Comparison of ENCODE assay signal across 26 cellular contexts in the genomic region with DNA sequence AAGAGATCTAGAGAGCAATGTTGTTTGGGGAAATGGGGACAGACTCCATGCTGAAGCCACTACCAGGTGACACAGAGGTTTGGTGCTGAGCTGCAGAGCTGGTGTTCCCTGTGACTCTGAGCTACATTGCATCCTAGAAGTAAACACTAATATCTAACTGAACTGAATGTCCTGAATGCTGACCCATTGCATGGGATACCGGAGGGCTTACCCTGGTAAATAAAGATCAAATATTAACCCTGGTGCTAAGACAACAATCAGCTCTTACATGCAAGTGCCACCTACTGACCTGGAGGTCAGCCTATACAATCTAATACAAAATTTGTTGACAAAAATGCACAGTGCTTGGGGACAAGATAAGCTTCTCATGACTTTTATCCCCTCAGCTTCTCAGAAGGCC.
DNase-seq lines count a peak whose midpoint lies in the region; ATAC-seq, FAIRE-seq and TF ChIP-seq lines count a peak whose summit lies in the region.
"Had no signal": no experiment of that assay in that cellular context is flagged by ENCODE, and none has a peak within 500 bp of the region (broad histone marks: within the 10 kb centered on the region; RNA-seq: fewer than 3 reads in every experiment).

No MANE protein-coding gene starts in this region.

- in situ Hi-C loops in HepG2 (cut with HindIII; ENCODE audit: extremely low pct_ligation_motif_present, low pct_unique_long_range_greater_than_20kb): no loop called here

- H3K4me3 ChIP-seq in liver (ENCODE audit: low read depth in 1 of 3, low read length in 3 of 3): no peak overlapping the region
- no peak overlapping the region for H3K4me3 ChIP-seq in HepG2 (replicated peaks in 1 of 3; ENCODE audit: insufficient read depth in 1 of 3, low read depth in 2 of 3, low read length in 3 of 3)
- H3K4me3 ChIP-seq in endodermal cell (ENCODE audit: low read length): no peak overlapping the region
- no peak overlapping the region for H3K4me3 ChIP-seq in tibial nerve
- H3K4me3 ChIP-seq: BLaER1, GM12878, GM23248, HAP-1 had no signal

- TF ChIP-seq RAD21 in liver (IDR thresholded peaks at IDR 0.05) (peak; percentile 42 to 43), HepG2 (CRISPR knock-in tag; IDR thresholded peaks at IDR 0.05) (no peak)

- H4K20me1 ChIP-seq in HepG2 (ENCODE audit: insufficient read depth, low read length): no peaks in the 10 kb centered on the region
- H4K20me1 ChIP-seq: BLaER1 had no signal

- H3K4me3 Mint-ChIP-seq in endodermal cell: no peak overlapping the region
- no peak overlapping the region for H3K4me3 Mint-ChIP-seq in neural crest cell
- no peak overlapping the region for H3K4me3 Mint-ChIP-seq in stimulated activated memory B cell treated with anti-CD40 and anti-IgM and Interleukin-4, amounts not matched to agents 10 μg/mL and 1 μg/mL and 100 μg/mL, for 72 hours
- no peak overlapping the region for H3K4me3 Mint-ChIP-seq in chondrocyte (ENCODE audit: unreplicated experiment)
- H3K4me3 Mint-ChIP-seq in nephron progenitor cell: no peak overlapping the region
- H3K4me3 Mint-ChIP-seq: B cell; CD4-positive, CD25-positive, alpha-beta regulatory T cell; CD8-positive, alpha-beta T cell; HFFc6 had no signal

- H3K9me3 Mint-ChIP-seq in endodermal cell (no peaks in the 10 kb centered on the region), neural crest cell (peaks cover 5% of the 10 kb centered on the region), chondrocyte (ENCODE audit: low read depth) (peaks cover 14% of the 10 kb centered on the region), nephron progenitor cell (no peaks in the 10 kb centered on the region)
- H3K9me3 Mint-ChIP-seq in stimulated activated memory B cell treated with anti-CD40 and anti-IgM and Interleukin-4, amounts not matched to agents 10 μg/mL and 1 μg/mL and 100 μg/mL, for 72 hours: peaks cover 9% of the 10 kb centered on the region

- H3K79me2 ChIP-seq in HepG2 (ENCODE audit: insufficient read depth, low read length): no peaks in the 10 kb centered on the region

- no peak for FAIRE-seq in HepG2 (lab: Jason Lieb, UNC)
- FAIRE-seq: A204.1, GM12878, GM19239, H54 had no signal

- H3K9me3 ChIP-seq in liver (ENCODE audit: control insufficient read depth in 4 of 4, low read length in 3 of 4): no peaks in the 10 kb centered on the region
- no peaks in the 10 kb centered on the region for H3K9me3 ChIP-seq in HepG2 (ENCODE audit: low read length)
- no peaks in the 10 kb centered on the region for H3K9me3 ChIP-seq in endodermal cell (ENCODE audit: control insufficient read depth, low read length)
- peaks cover 0 to 3% (median 0%) of the 10 kb centered on the region in 4 donors for H3K9me3 ChIP-seq in tibial nerve
- H3K9me3 ChIP-seq: BLaER1, Caco-2, HAP-1 had no signal

- H3K27ac ChIP-seq in liver (ENCODE audit: low read depth in 1 of 2, low read length in 2 of 2) (no peak overlapping the region), HepG2 (ENCODE audit: extremely low read length, insufficient read depth, low read length) (no peak overlapping the region), endodermal cell (ENCODE audit: low read depth, low read length) (no peak overlapping the region), tibial nerve (no peak overlapping the region)
- H3K27ac ChIP-seq: 22Rv1, BLaER1, C4-2B, GM23248 had no signal

- TF ChIP-seq POLR2A in HepG2 (IDR thresholded peaks at IDR 0.05; ENCODE audit: insufficient read depth in 1 of 2, low read depth in 2 of 2, low read length in 2 of 2) (no peak), tibial nerve (IDR thresholded peaks at IDR 0.05) (no peak)

- no peak overlapping the region for H2AFZ ChIP-seq in HepG2 (ENCODE audit: low read length)
- H2AFZ ChIP-seq: GM23248 had no signal

- POLR2A ChIA-PET in HepG2 (lab: Yijun Ruan, JAX): no interaction called here

- CTCF ChIA-PET in HepG2 (lab: Yijun Ruan, JAX; ENCODE audit: low intra/inter-chr PET ratio, low total read pairs): no interaction called here

- intact Hi-C loops in HepG2 (cut with micrococcal nuclease; ENCODE audit: unreplicated experiment): no loop called here

- H3K36me3 Mint-ChIP-seq in endodermal cell (ENCODE audit: low read depth): no peaks in the 10 kb centered on the region
- H3K36me3 Mint-ChIP-seq in neural crest cell (ENCODE audit: low read depth): no peaks in the 10 kb centered on the region
- no peaks in the 10 kb centered on the region for H3K36me3 Mint-ChIP-seq in stimulated activated memory B cell treated with anti-CD40 and anti-IgM and Interleukin-4, amounts not matched to agents 10 μg/mL and 1 μg/mL and 100 μg/mL, for 72 hours
- H3K36me3 Mint-ChIP-seq in chondrocyte (ENCODE audit: low read depth): no peaks in the 10 kb centered on the region
- no peaks in the 10 kb centered on the region for H3K36me3 Mint-ChIP-seq in nephron progenitor cell (ENCODE audit: low read depth)
- H3K36me3 Mint-ChIP-seq: CD4-positive, CD25-positive, alpha-beta regulatory T cell; CD8-positive, alpha-beta T cell had no signal

- no TSS peak for BruUV-seq in HepG2 (replicated peaks; lab: Mats Ljungman, UMichigan)

- H3K9ac ChIP-seq in liver (ENCODE audit: low read depth in 1 of 2, low read length in 2 of 2) (no peak overlapping the region), HepG2 (ENCODE audit: insufficient read depth, low read depth, low read length) (no peak overlapping the region), endodermal cell (ENCODE audit: extremely low read depth, low read length, poor library complexity, severe bottlenecking) (no peak overlapping the region)
- H3K9ac ChIP-seq: BLaER1, GM23248 had no signal

- no peak overlapping the region for H3K4me2 ChIP-seq in HepG2 (ENCODE audit: low read depth, low read length)
- H3K4me2 ChIP-seq: BLaER1 had no signal

- no peak for DNase-seq in HepG2 (ENCODE audit: low spot score)
- DNase-seq in endodermal cell: no peak
- no peak for DNase-seq in neural crest cell (ENCODE audit: low read depth, low spot score)
- no peak for DNase-seq in tibial nerve (ENCODE audit: low spot score in 2 of 2)
- DNase-seq in chondrocyte (ENCODE audit: low spot score): no peak
- DNase-seq in nephron progenitor cell: no peak
- DNase-seq: Caco-2; CD4-positive, CD25-positive, alpha-beta regulatory T cell; CD8-positive, alpha-beta T cell; DMS153; DMS79; EL; GDM1; GM23248; HFFc6 had no signal

- H3K36me3 ChIP-seq in liver (ENCODE audit: control insufficient read depth in 4 of 4, insufficient read depth in 3 of 4, low read depth in 1 of 4, low read length in 3 of 4) (no peaks in the 10 kb centered on the region), HepG2 (replicated peaks in 1 of 2; ENCODE audit: control insufficient read depth in 1 of 2, insufficient read depth in 2 of 2, low read length in 2 of 2) (no peaks in the 10 kb centered on the region), endodermal cell (ENCODE audit: control insufficient read depth, insufficient read depth, low read length) (no peaks in the 10 kb centered on the region), tibial nerve (no peaks in the 10 kb centered on the region)
- H3K36me3 ChIP-seq: BLaER1, HAP-1 had no signal

- no peaks in the 10 kb centered on the region for H3K4me1 Mint-ChIP-seq in endodermal cell
- peaks cover 14% of the 10 kb centered on the region for H3K4me1 Mint-ChIP-seq in neural crest cell
- no peaks in the 10 kb centered on the region for H3K4me1 Mint-ChIP-seq in stimulated activated memory B cell treated with anti-CD40 and anti-IgM and Interleukin-4, amounts not matched to agents 10 μg/mL and 1 μg/mL and 100 μg/mL, for 72 hours
- no peaks in the 10 kb centered on the region for H3K4me1 Mint-ChIP-seq in chondrocyte (ENCODE audit: low read depth)
- H3K4me1 Mint-ChIP-seq in nephron progenitor cell: no peaks in the 10 kb centered on the region
- H3K4me1 Mint-ChIP-seq: B cell; CD4-positive, CD25-positive, alpha-beta regulatory T cell had no signal

- H3K27ac Mint-ChIP-seq in endodermal cell (peak overlapping the region; percentile 19), neural crest cell (ENCODE audit: unreplicated experiment) (peak overlapping the region; percentile 62), chondrocyte (ENCODE audit: unreplicated experiment) (no peak overlapping the region), nephron progenitor cell (no peak overlapping the region)
- H3K27ac Mint-ChIP-seq in stimulated activated memory B cell treated with anti-CD40 and anti-IgM and Interleukin-4, amounts not matched to agents 10 μg/mL and 1 μg/mL and 100 μg/mL, for 72 hours: no peak overlapping the region
- H3K27ac Mint-ChIP-seq: B cell; CD4-positive, CD25-positive, alpha-beta regulatory T cell; CD8-positive, alpha-beta T cell; HFFc6 had no signal

- H3K27me3 Mint-ChIP-seq in endodermal cell (ENCODE audit: insufficient read depth) (no peaks in the 10 kb centered on the region), neural crest cell (ENCODE audit: low read depth) (no peaks in the 10 kb centered on the region), chondrocyte (ENCODE audit: low read depth) (no peaks in the 10 kb centered on the region), nephron progenitor cell (ENCODE audit: low read depth, poor library complexity) (no peaks in the 10 kb centered on the region)
- H3K27me3 Mint-ChIP-seq in stimulated activated memory B cell treated with anti-CD40 and anti-IgM and Interleukin-4, amounts not matched to agents 10 μg/mL and 1 μg/mL and 100 μg/mL, for 72 hours: no peaks in the 10 kb centered on the region
- H3K27me3 Mint-ChIP-seq: B cell; CD4-positive, CD25-positive, alpha-beta regulatory T cell had no signal

- H3K27me3 ChIP-seq in liver (ENCODE audit: control insufficient read depth in 4 of 4, insufficient read depth in 4 of 4, low read length in 3 of 4) (no peaks in the 10 kb centered on the region), HepG2 (ENCODE audit: control insufficient read depth in 1 of 2, insufficient read depth in 2 of 2, low read length in 2 of 2) (no peaks in the 10 kb centered on the region), endodermal cell (ENCODE audit: control insufficient read depth, insufficient read depth, low read length, poor library complexity, severe bottlenecking) (no peaks in the 10 kb centered on the region), tibial nerve (no peaks in the 10 kb centered on the region)
- H3K27me3 ChIP-seq: BLaER1 had no signal

- TF ChIP-seq CTCF in liver (IDR thresholded peaks at IDR 0.05; ENCODE audit: low read depth, low read length, missing input control): no peak
- TF ChIP-seq CTCF in HepG2 (CRISPR knock-in tag; IDR thresholded peaks at IDR 0.05): no peak
- TF ChIP-seq CTCF in endodermal cell (conservative IDR thresholded peaks at IDR 0.05): no peak
- TF ChIP-seq CTCF in neural crest cell (conservative IDR thresholded peaks at IDR 0.05): no peak
- no peak for TF ChIP-seq CTCF in tibial nerve (IDR thresholded peaks at IDR 0.05)
- TF ChIP-seq CTCF in chondrocyte (IDR thresholded peaks at IDR 0.05): no peak
- TF ChIP-seq CTCF in nephron progenitor cell (IDR thresholded peaks at IDR 0.05): no peak

- ATAC-seq in HepG2: no peak
- peak; percentile 12 for ATAC-seq in stimulated activated memory B cell treated with anti-CD40 and anti-IgM and Interleukin-4, amounts not matched to agents 10 μg/mL and 1 μg/mL and 100 μg/mL, for 72 hours
- ATAC-seq: CD8-positive, alpha-beta T cell; GM12878 had no signal

- WGBS in liver: 28% methylated on average over 1 of the region's 1 CpG
- WGBS in HepG2 (ENCODE audit: low lambda C conversion rate): 0% methylated on average over 1 of the region's 1 CpG
- 94 to 100% methylated on average over 1 of the region's 1 CpG for WGBS in endodermal cell (ENCODE audit: insufficient coverage in 1 of 2, insufficient read length in 1 of 2), 2 experiments
- WGBS in tibial nerve, 2 donors: 53 to 64% methylated on average over 1 of the region's 1 CpG

- TF ChIP-seq EP300 in HepG2 (IDR thresholded peaks at IDR 0.05; ENCODE audit: low read depth in 2 of 2, low read length in 2 of 2) (no peak), HepG2 (CRISPR knock-in tag; IDR thresholded peaks at IDR 0.05; ENCODE audit: borderline replicate concordance) (no peak), tibial nerve (IDR thresholded peaks at IDR 0.05) (no peak)

- H3K4me1 ChIP-seq in liver (ENCODE audit: control insufficient read depth in 4 of 4, insufficient read depth in 4 of 4, low read length in 3 of 4): peaks cover 0 to 3% (median 0%) of the 10 kb centered on the region in 4 donors
- no peaks in the 10 kb centered on the region for H3K4me1 ChIP-seq in HepG2 (ENCODE audit: insufficient read depth, low read length)
- no peaks in the 10 kb centered on the region for H3K4me1 ChIP-seq in endodermal cell (ENCODE audit: control insufficient read depth, insufficient read depth, low read length)
- H3K4me1 ChIP-seq in tibial nerve: no peaks in the 10 kb centered on the region
- H3K4me1 ChIP-seq: Caco-2, HAP-1 had no signal

Comparison
In these comparisons a context has a peak if more than half of its experiments do, and no peak if none do; other contexts are left out.
1. H3K27ac Mint-ChIP-seq: peak in endodermal cell (single experiment) and neural crest cell (single experiment); none in stimulated activated memory B cell treated with anti-CD40 and anti-IgM and Interleukin-4, amounts not matched to agents 10 μg/mL and 1 μg/mL and 100 μg/mL, for 72 hours (single experiment), chondrocyte (single experiment) and nephron progenitor cell (single experiment).